In the genomic region with DNA sequence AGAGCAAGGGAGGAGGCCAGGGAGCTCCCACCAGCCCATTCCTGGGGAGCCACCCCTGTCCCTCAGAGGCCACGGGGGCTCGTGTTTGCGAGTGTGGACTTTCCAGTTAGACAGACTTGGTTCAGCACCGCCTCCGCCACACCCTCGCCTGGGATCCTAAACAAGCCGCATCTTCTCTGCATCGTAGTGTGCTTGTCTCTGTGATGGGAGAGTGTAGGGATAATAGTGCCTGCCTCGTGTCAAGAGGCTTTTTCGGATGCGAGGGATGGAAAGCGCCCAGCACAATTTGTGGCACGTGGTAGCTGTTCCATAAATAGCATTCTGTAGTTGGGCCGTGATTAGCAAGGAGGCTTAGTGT, we compare ENCODE assay signal across 9 cellular contexts. TPM values are rescaled to one million over a fixed set of nuclear protein-coding genes. Genes with fewer than 3 reads are reported as not detected.
DNase-seq lines count a peak whose midpoint lies in the region; ATAC-seq and TF ChIP-seq lines count a peak whose summit lies in the region.
"Had no signal": no experiment of that assay in that cellular context is flagged by ENCODE, and none has a peak within 500 bp of the region (broad histone marks: within the 10 kb centered on the region; RNA-seq: fewer than 3 reads in every experiment).

No MANE protein-coding gene starts in this region.

- ATAC-seq in heart left ventricle (peak; percentile 43 to 66 (median 46)), GM21367 (IDR thresholded peaks at IDR 0.05; ENCODE audit: unreplicated experiment) (no peak)

- H3K4me2 ChIP-seq in parathyroid adenoma (ENCODE audit: low read length), result peak overlapping the region; percentile 99

- peaks cover 0 to 39% (median 25%) of the 10 kb centered on the region in 12 donors for H3K4me1 ChIP-seq in heart left ventricle
- H3K4me1 ChIP-seq in parathyroid adenoma, result no peaks in the 10 kb centered on the region

- no peak for TF ChIP-seq CTCF in CD14-positive monocyte (IDR thresholded peaks at IDR 0.05)
- TF ChIP-seq CTCF in WERI-Rb-1 (IDR thresholded peaks at IDR 0.05; ENCODE audit: low read depth, low read length), result no peak
- TF ChIP-seq CTCF in heart left ventricle (IDR thresholded peaks at IDR 0.05), result no peak
- no peak for TF ChIP-seq CTCF in parathyroid adenoma (IDR thresholded peaks at IDR 0.05)

- intact Hi-C loops in CD14-positive monocyte (cut with micrococcal nuclease), result no loop called here
- intact Hi-C loops in heart left ventricle (cut with DNase I), result loop anchor here in 6 of 10 donors (2.0 to 10.0 kb wide), 3 partner anchors 41 to 68 kb away; no protein-coding TSS in a partner anchor

- H3K27ac ChIP-seq in WERI-Rb-1 (peak overlapping the region; percentile 96), heart left ventricle (peak overlapping the region; percentile 77 to 96 (median 88)), parathyroid adenoma (peak overlapping the region; percentile 91)
- H3K27ac ChIP-seq: epithelial cell of prostate had no signal

- H3K79me2 ChIP-seq in parathyroid adenoma, result peaks cover 25% of the 10 kb centered on the region

- peak overlapping the region; percentile 99 for H2AFZ ChIP-seq in parathyroid adenoma

- H3K9ac ChIP-seq in parathyroid adenoma, result peak overlapping the region; percentile 57

- H3K27ac Mint-ChIP-seq in CD14-positive monocyte, result no peak overlapping the region

- 29 to 54% (median 39%) methylated on average over 14 of the region's 14 CpGs for WGBS in heart left ventricle, 4 donors

- H3K9me3 Mint-ChIP-seq in CD14-positive monocyte, result peaks cover 0 to 8% (median 4%) of the 10 kb centered on the region in 7 donors

- no peaks in the 10 kb centered on the region for H3K27me3 ChIP-seq in WERI-Rb-1 (ENCODE audit: insufficient read depth, low read depth, severe bottlenecking)
- peaks cover 0 to 9% (median 0%) of the 10 kb centered on the region in 9 donors for H3K27me3 ChIP-seq in heart left ventricle
- H3K27me3 ChIP-seq in parathyroid adenoma (ENCODE audit: control insufficient read depth, insufficient read depth, low read length), result no peaks in the 10 kb centered on the region

- H3K9me3 ChIP-seq in WERI-Rb-1 (ENCODE audit: severe bottlenecking) (no peaks in the 10 kb centered on the region), heart left ventricle (no peaks in the 10 kb centered on the region), parathyroid adenoma (ENCODE audit: control insufficient read depth, low read length) (no peaks in the 10 kb centered on the region)

- H3K36me3 ChIP-seq in WERI-Rb-1 (no peaks in the 10 kb centered on the region), heart left ventricle (peaks cover 0 to 5% (median 0%) of the 10 kb centered on the region in 9 donors), parathyroid adenoma (ENCODE audit: control insufficient read depth, insufficient read depth, low read length) (no peaks in the 10 kb centered on the region)

- H3K36me3 Mint-ChIP-seq in CD14-positive monocyte, result peaks cover 0 to 4% of the 10 kb centered on the region in 2 donors

- H3K4me3 ChIP-seq in WERI-Rb-1 (ENCODE audit: low read depth, low read length) (peak overlapping the region; percentile 69), heart left ventricle (peak overlapping the region in 11 of 12 donors; percentile 54 to 98 (median 82)), parathyroid adenoma (ENCODE audit: low read depth, low read length) (peak overlapping the region; percentile 70)

- DNase-seq in CD14-positive monocyte (ENCODE audit: low spot score) (no peak), WERI-Rb-1 (no peak), heart left ventricle (peak in 4 of 5 donors; percentile 46 to 61 (median 52)), foreskin melanocyte (no peak), NCI-H526 treated with DMSO at 0.1 percent for 48 hours (lab: John Stamatoyannopoulos, UW) (no peak)
- no peak for DNase-seq in activated CD4-positive, CD25-positive, alpha-beta regulatory T cell treated with anti-CD3 and anti-CD28 coated beads, Interleukin-2, amount 50 U/mL, for 72 hours

- TF ChIP-seq POLR2A in heart left ventricle (IDR thresholded peaks at IDR 0.05), result no peak

- H3K27me3 Mint-ChIP-seq in CD14-positive monocyte (ENCODE audit: low read depth in 3 of 3), result peaks cover 62 to 67% (median 65%) of the 10 kb centered on the region in 3 donors

- H3K4me3 Mint-ChIP-seq in CD14-positive monocyte, result peak overlapping the region; percentile 60 to 62

- H3K4me1 Mint-ChIP-seq in CD14-positive monocyte, result peaks cover 11% of the 10 kb centered on the region

RNA-seq across cellular contexts. Expression of a gene that starts 1.3 kb away (rescaled TPM):
- polyA plus RNA-seq in CD14-positive monocyte, result under 1 TPM; 0.48 to 0.99 TPM
- total RNA-seq in heart left ventricle, result 10 to 100 TPM; 59.0 to 96.2 (median 78.1) TPM
- polyA plus RNA-seq in heart left ventricle, result 10 to 100 TPM; 27.5 to 47.6 TPM

Comparison
In these comparisons a context has a peak if more than half of its experiments do, and no peak if none do; other contexts are left out.
1. DNase-seq: peak in heart left ventricle (4 of 5); none in CD14-positive monocyte (single experiment), WERI-Rb-1 (single experiment), foreskin melanocyte (single experiment), activated CD4-positive, CD25-positive, alpha-beta regulatory T cell treated with anti-CD3 and anti-CD28 coated beads, Interleukin-2, amount 50 U/mL, for 72 hours (single experiment) and NCI-H526 treated with DMSO at 0.1 percent for 48 hours (single experiment).
2. RNA of a gene that starts 1.3 kb away (polyA plus RNA-seq): 27.5 to 47.6 TPM in heart left ventricle; 0.48 to 0.99 TPM in CD14-positive monocyte; every median in the first group is over 10 times any median in the second.
3. intact Hi-C loops: an anchor here in heart left ventricle (2.0 to 10.0 kb wide); none called in CD14-positive monocyte.
4. Peak in every context shown above with its lines, with median percentiles within 50 percentile points of each other: H3K27ac ChIP-seq and H3K4me3 ChIP-seq.